ENCODE assay signal across 16 cellular contexts in genomic region chr14:41785696-41786095, GRCh38.
A peak's percentile ranks its signal among the peaks of the same experiment; 100 is the strongest.
DNase-seq lines count a peak whose midpoint lies in the region; ATAC-seq and TF ChIP-seq lines count a peak whose summit lies in the region.
"Had no signal": no experiment of that assay in that cellular context is flagged by ENCODE, and none has a peak within 500 bp of the region (broad histone marks: within the 10 kb centered on the region; RNA-seq: fewer than 3 reads in every experiment).

No MANE protein-coding gene starts in this region.

- H3K9me2 ChIP-seq in GM23338 (ENCODE audit: insufficient read depth): no peaks in the 10 kb centered on the region

- H2AFZ ChIP-seq in GM23338: no peak overlapping the region

- TF ChIP-seq CTCF in GM23338 (conservative IDR thresholded peaks at IDR 0.05; ENCODE audit: low read depth in 2 of 2): peak in 1 of 2 experiments; percentile 47; a peak in 2 of 4 replicates
- TF ChIP-seq CTCF in fibroblast of mammary gland (conservative IDR thresholded peaks at IDR 0.05; ENCODE audit: control insufficient read depth, insufficient read depth, low read depth, low read length): no peak
- TF ChIP-seq CTCF in left ventricle myocardium inferior (IDR thresholded peaks at IDR 0.05; ENCODE audit: borderline replicate concordance): no peak
- TF ChIP-seq CTCF in upper lobe of right lung (IDR thresholded peaks at IDR 0.05): no peak

- H3K9me3 Mint-ChIP-seq in GM23338: no peaks in the 10 kb centered on the region
- H3K9me3 Mint-ChIP-seq: activated CD4-positive, alpha-beta memory T cell treated with anti-CD3 and anti-CD28 coated beads, Interleukin-2, amount 10 ng/mL, durations not matched to agents 7 days and 5 days; CD4-positive, alpha-beta T cell had no signal

- DNase-seq in GM23338 (ENCODE audit: low spot score) (peak; percentile 24), NCI-H1105 treated with DMSO at 0.1 percent for 48 hours (lab: John Stamatoyannopoulos, UW) (peak; percentile 62), NCI-H82 treated with DMSO at 0.1 percent for 48 hours (lab: John Stamatoyannopoulos, UW; ENCODE audit: unreplicated experiment) (peak; percentile 42), fibroblast of mammary gland (ENCODE audit: low read depth) (peak; percentile 3), left ventricle myocardium inferior (no peak), upper lobe of right lung (no peak)
- DNase-seq: activated CD4-positive, alpha-beta memory T cell treated with anti-CD3 and anti-CD28 coated beads, Interleukin-2, amount 10 ng/mL, durations not matched to agents 7 days and 5 days; activated effector memory CD4-positive, alpha-beta T cell treated with anti-CD3 and anti-CD28 coated beads, Interleukin-2, amount 50 U/mL, for 16 hours; CD4-positive, alpha-beta T cell; effector CD4-positive, alpha-beta T cell; midbrain; OCI-M1 had no signal

- H3F3A ChIP-seq in GM23338 (replicated peaks; ENCODE audit: low read depth): no peaks in the 10 kb centered on the region

- H3K36me3 ChIP-seq in GM23338 (ENCODE audit: insufficient read depth) (no peaks in the 10 kb centered on the region), left ventricle myocardium inferior (no peaks in the 10 kb centered on the region), upper lobe of right lung (no peaks in the 10 kb centered on the region)
- H3K36me3 ChIP-seq: thoracic aorta had no signal

- H3K27ac Mint-ChIP-seq in GM23338: no peak overlapping the region
- H3K27ac Mint-ChIP-seq: activated CD4-positive, alpha-beta memory T cell treated with anti-CD3 and anti-CD28 coated beads, Interleukin-2, amount 10 ng/mL, durations not matched to agents 7 days and 5 days; CD4-positive, alpha-beta T cell had no signal

- H3K4me1 ChIP-seq in GM23338 (ENCODE audit: insufficient read depth): no peaks in the 10 kb centered on the region
- no peaks in the 10 kb centered on the region for H3K4me1 ChIP-seq in left ventricle myocardium inferior
- no peaks in the 10 kb centered on the region for H3K4me1 ChIP-seq in upper lobe of right lung

- no peaks in the 10 kb centered on the region for H3K79me2 ChIP-seq in GM23338 (replicated peaks; ENCODE audit: insufficient read depth)

- intact Hi-C loops in left ventricle myocardium inferior (cut with micrococcal nuclease): no loop called here
- intact Hi-C loops in upper lobe of right lung (cut with DNase I): no loop called here

- H3K4me3 Mint-ChIP-seq in GM23338: no peak overlapping the region
- H3K4me3 Mint-ChIP-seq: activated CD4-positive, alpha-beta memory T cell treated with anti-CD3 and anti-CD28 coated beads, Interleukin-2, amount 10 ng/mL, durations not matched to agents 7 days and 5 days; CD4-positive, alpha-beta T cell had no signal

- H3K4me1 Mint-ChIP-seq in GM23338: no peaks in the 10 kb centered on the region
- H3K4me1 Mint-ChIP-seq: activated CD4-positive, alpha-beta memory T cell treated with anti-CD3 and anti-CD28 coated beads, Interleukin-2, amount 10 ng/mL, durations not matched to agents 7 days and 5 days had no signal

- H3K36me3 Mint-ChIP-seq in GM23338 (ENCODE audit: low read depth): no peaks in the 10 kb centered on the region

- H3K4me3 ChIP-seq in GM23338 (no peak overlapping the region), fibroblast of mammary gland (ENCODE audit: control insufficient read depth, low read depth, low read length) (no peak overlapping the region), left ventricle myocardium inferior (no peak overlapping the region), upper lobe of right lung (no peak overlapping the region)
- H3K4me3 ChIP-seq: thoracic aorta had no signal

- H3K9me3 ChIP-seq in left ventricle myocardium inferior (replicated peaks): no peaks in the 10 kb centered on the region
- no peaks in the 10 kb centered on the region for H3K9me3 ChIP-seq in upper lobe of right lung
- H3K9me3 ChIP-seq: thoracic aorta had no signal

- H3K4me2 ChIP-seq in GM23338: no peak overlapping the region
- H3K4me2 ChIP-seq: KMS-11 had no signal

- no peaks in the 10 kb centered on the region for H4K20me1 ChIP-seq in GM23338 (replicated peaks; ENCODE audit: insufficient read depth)

- H3K27me3 Mint-ChIP-seq in GM23338 (ENCODE audit: insufficient read depth, low read depth, poor library complexity): peaks cover 3% of the 10 kb centered on the region
- H3K27me3 Mint-ChIP-seq: activated CD4-positive, alpha-beta memory T cell treated with anti-CD3 and anti-CD28 coated beads, Interleukin-2, amount 10 ng/mL, durations not matched to agents 7 days and 5 days; CD4-positive, alpha-beta T cell had no signal

- no peak overlapping the region for H3K27ac ChIP-seq in GM23338 (ENCODE audit: low read depth)
- no peak overlapping the region for H3K27ac ChIP-seq in left ventricle myocardium inferior (replicated peaks)
- no peak overlapping the region for H3K27ac ChIP-seq in upper lobe of right lung
- H3K27ac ChIP-seq: KMS-11, thoracic aorta had no signal

- H3K27me3 ChIP-seq in GM23338 (ENCODE audit: insufficient read depth) (no peaks in the 10 kb centered on the region), left ventricle myocardium inferior (ENCODE audit: low read depth) (no peaks in the 10 kb centered on the region), upper lobe of right lung (no peaks in the 10 kb centered on the region)

- ATAC-seq in GM23338: peak; percentile 46
- no peak for ATAC-seq in GM21526 (IDR thresholded peaks at IDR 0.05; ENCODE audit: low FRiP score, unreplicated experiment)
- ATAC-seq in HG03571 (IDR thresholded peaks at IDR 0.05; ENCODE audit: unreplicated experiment): no peak
- no peak for ATAC-seq in upper lobe of right lung

TF ChIP-seq in GM23338, 12 proteins besides CTCF, POLR2A, EP300 and RAD21:
- no peak for TF ChIP-seq EZH2 (IDR thresholded peaks at IDR 0.05; ENCODE audit: low read depth, unreplicated experiment)
- TF ChIP-seq JUNB (IDR thresholded peaks at IDR 0.05; ENCODE audit: unreplicated experiment): no peak
- TF ChIP-seq STAT1 (IDR thresholded peaks at IDR 0.05; ENCODE audit: unreplicated experiment): no peak
- TF ChIP-seq CREB1 (CRISPR knock-in tag; IDR thresholded peaks at IDR 0.05; ENCODE audit: low read depth): no peak
- no peak for TF ChIP-seq ZNF462 (CRISPR knock-in tag; IDR thresholded peaks at IDR 0.05)
- no peak for TF ChIP-seq NANOG (IDR thresholded peaks at IDR 0.05; ENCODE audit: borderline replicate concordance)

Comparison
In these comparisons a context has a peak if more than half of its experiments do, and no peak if none do; other contexts are left out.
1. DNase-seq: peak in GM23338 (single experiment), NCI-H1105 treated with DMSO at 0.1 percent for 48 hours (single experiment), NCI-H82 treated with DMSO at 0.1 percent for 48 hours (single experiment) and fibroblast of mammary gland (single experiment); none in left ventricle myocardium inferior (single experiment) and upper lobe of right lung (single experiment).